Comparison of ENCODE assay signal across 22 cellular contexts in the genomic region with DNA sequence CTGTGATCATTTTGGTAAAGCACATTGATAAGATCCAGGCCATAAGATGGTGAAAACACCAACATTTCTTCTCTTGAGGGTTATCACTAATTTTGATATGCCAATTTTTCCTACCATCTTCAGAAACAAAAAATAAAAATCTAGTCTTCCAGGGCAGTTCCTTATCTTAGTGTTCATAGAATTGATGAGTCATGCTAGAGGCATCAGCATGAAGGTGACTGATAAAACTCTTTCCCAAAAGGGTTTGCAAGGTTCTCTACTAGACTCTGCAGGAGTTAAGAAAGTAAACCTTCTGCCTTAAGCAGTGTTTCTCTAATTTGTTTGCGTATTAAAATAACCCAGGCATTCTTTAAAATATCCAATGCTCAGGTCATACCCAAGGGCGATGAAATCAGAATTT.
"Had no signal": no experiment of that assay in that cellular context is flagged by ENCODE, and none has a peak within 500 bp of the region (broad histone marks: within the 10 kb centered on the region; RNA-seq: fewer than 3 reads in every experiment).

No MANE protein-coding gene starts in this region.

- H3K79me2 ChIP-seq: hepatocyte had no signal

- H3K9me3 Mint-ChIP-seq: activated naive CD4-positive, alpha-beta T cell treated with anti-CD3 and anti-CD28 coated beads for 36 hours; activated naive CD8-positive, alpha-beta T cell treated with anti-CD3 and anti-CD28 coated beads, Interleukin-2, amount 10 ng/mL, durations not matched to agents 7 days and 5 days; mesothelial cell of epicardium; neural progenitor cell had no signal

- H3K27me3 Mint-ChIP-seq: activated naive CD8-positive, alpha-beta T cell treated with anti-CD3 and anti-CD28 coated beads, Interleukin-2, amount 10 ng/mL, durations not matched to agents 7 days and 5 days; naive thymus-derived CD8-positive, alpha-beta T cell; stimulated activated naive CD8-positive, alpha-beta T cell treated with anti-CD3 and anti-CD28 coated beads, Interleukin-15, Interleukin-2, amounts not matched to agents 100 ng/mL and 50 ng/mL, for 24 hours; T-cell had no signal

- ATAC-seq: activated T-cell treated with anti-CD3 and anti-CD28 coated beads, Interleukin-2, amount 50 U/mL, for 72 hours; foreskin keratinocyte; naive thymus-derived CD8-positive, alpha-beta T cell; T-cell had no signal

- DNase-seq: activated CD4-positive, alpha-beta T cell treated with anti-CD3 and anti-CD28 coated beads for 4 hours; activated CD4-positive, alpha-beta T cell treated with anti-CD3 and anti-CD28 coated beads, Interleukin-2, amount 50 U/mL, for 48 hours; activated CD4-positive, CD25-positive, alpha-beta regulatory T cell; activated effector memory CD4-positive, alpha-beta T cell treated with Interleukin-2 at 50 U/mL for 16 hours; activated naive CD4-positive, alpha-beta T cell treated with anti-CD3 and anti-CD28 coated beads for 36 hours; activated naive CD8-positive, alpha-beta T cell treated with anti-CD3 and anti-CD28 coated beads, Interleukin-2, amount 10 ng/mL, durations not matched to agents 7 days and 5 days; activated T-cell treated with anti-CD3 and anti-CD28 coated beads, Interleukin-2, amount 50 U/mL, for 72 hours; amygdala; left ventricle myocardium inferior; naive thymus-derived CD8-positive, alpha-beta T cell; retina; stimulated activated CD4-positive, alpha-beta T cell treated with anti-CD3 and anti-CD28 coated beads, Interleukin-4, amount 100 ng/mL, for 4 hours; substantia nigra; T-cell; thyroid gland had no signal

- H3K4me1 ChIP-seq: foreskin keratinocyte, left ventricle myocardium inferior, neural progenitor cell, thyroid gland had no signal

- H3K4me1 Mint-ChIP-seq: activated naive CD8-positive, alpha-beta T cell treated with anti-CD3 and anti-CD28 coated beads, Interleukin-2, amount 10 ng/mL, durations not matched to agents 7 days and 5 days; mesothelial cell of epicardium; naive thymus-derived CD8-positive, alpha-beta T cell; neural progenitor cell; T-cell had no signal

- FAIRE-seq: endometrium had no signal

- H3K4me3 ChIP-seq: hepatocyte, left ventricle myocardium inferior, neural progenitor cell, thyroid gland had no signal

- H3K36me3 Mint-ChIP-seq: activated naive CD8-positive, alpha-beta T cell treated with anti-CD3 and anti-CD28 coated beads, Interleukin-2, amount 10 ng/mL, durations not matched to agents 7 days and 5 days; mesothelial cell of epicardium; naive thymus-derived CD8-positive, alpha-beta T cell; neural progenitor cell; T-cell had no signal

- H3K27ac ChIP-seq: foreskin keratinocyte, hepatocyte, left ventricle myocardium inferior, neural progenitor cell, thyroid gland had no signal

- H3K27ac Mint-ChIP-seq: activated naive CD4-positive, alpha-beta T cell treated with anti-CD3 and anti-CD28 coated beads for 36 hours; activated naive CD8-positive, alpha-beta T cell treated with anti-CD3 and anti-CD28 coated beads, Interleukin-2, amount 10 ng/mL, durations not matched to agents 7 days and 5 days; activated T-cell treated with anti-CD3 and anti-CD28 coated beads, Interleukin-2, amount 50 U/mL, for 72 hours; mesothelial cell of epicardium; naive thymus-derived CD8-positive, alpha-beta T cell; neural progenitor cell; stimulated activated naive CD8-positive, alpha-beta T cell treated with anti-CD3 and anti-CD28 coated beads, Interleukin-15, Interleukin-2, amounts not matched to agents 100 ng/mL and 50 ng/mL, for 24 hours; T-cell; T-helper 2 cell treated with Interferon-gamma antibody and Interleukin-4, amounts not matched to agents 5 μg/mL and 100 μg/mL, for 36 hours had no signal

- H3K27me3 ChIP-seq: foreskin keratinocyte, hepatocyte, neural progenitor cell, thyroid gland had no signal

- H3K9ac ChIP-seq: neural progenitor cell had no signal

- H3K4me3 Mint-ChIP-seq: activated naive CD4-positive, alpha-beta T cell treated with anti-CD3 and anti-CD28 coated beads for 36 hours; activated naive CD8-positive, alpha-beta T cell treated with anti-CD3 and anti-CD28 coated beads, Interleukin-2, amount 10 ng/mL, durations not matched to agents 7 days and 5 days; activated T-cell treated with anti-CD3 and anti-CD28 coated beads, Interleukin-2, amount 50 U/mL, for 72 hours; mesothelial cell of epicardium; naive thymus-derived CD8-positive, alpha-beta T cell; neural progenitor cell; stimulated activated naive CD8-positive, alpha-beta T cell treated with anti-CD3 and anti-CD28 coated beads, Interleukin-15, Interleukin-2, amounts not matched to agents 100 ng/mL and 50 ng/mL, for 24 hours; T-cell; T-helper 2 cell treated with Interferon-gamma antibody and Interleukin-4, amounts not matched to agents 5 μg/mL and 100 μg/mL, for 36 hours had no signal

- H3K36me3 ChIP-seq: left ventricle myocardium inferior, neural progenitor cell, thyroid gland had no signal

- H2AFZ ChIP-seq: hepatocyte, neural progenitor cell had no signal

- H3K4me2 ChIP-seq: hepatocyte, neural progenitor cell had no signal

- H3K9me3 ChIP-seq: thyroid gland had no signal
